9 cellular contexts compared by ENCODE assay signal in genomic region chr10:114638874-114639625, GRCh38. TPM values are rescaled to one million over a fixed set of nuclear protein-coding genes. Genes with fewer than 3 reads are reported as not detected.
DNase-seq lines count a peak whose midpoint lies in the region; ATAC-seq and TF ChIP-seq lines count a peak whose summit lies in the region.
"Had no signal": no experiment of that assay in that cellular context is flagged by ENCODE, and none has a peak within 500 bp of the region (broad histone marks: within the 10 kb centered on the region; RNA-seq: fewer than 3 reads in every experiment).

No MANE protein-coding gene starts in this region.

- peak; percentile 59 for ATAC-seq in GM21737 (IDR thresholded peaks at IDR 0.05; ENCODE audit: unreplicated experiment)
- ATAC-seq in GM18520 (IDR thresholded peaks at IDR 0.05; ENCODE audit: unreplicated experiment): no peak

- no peak for TF ChIP-seq POLR2A in spleen (IDR thresholded peaks at IDR 0.05)

- 41 to 54% (median 46%) methylated on average over 7 of the region's 7 CpGs for WGBS in spleen, 5 donors

- H3K4me3 ChIP-seq in AG09309 (ENCODE audit: control insufficient read depth, low read depth, low read length) (no peak overlapping the region), spleen (no peak overlapping the region)
- H3K4me3 ChIP-seq: pancreas had no signal

- no peak overlapping the region for H3K27ac ChIP-seq in spleen

- intact Hi-C loops in spleen (cut with DNase I; ENCODE audit: low total_unique reads): no loop called here

- DNase-seq in AG09309 (ENCODE audit: low read depth) (peak; percentile 98), OCI-M1 (lab: John Stamatoyannopoulos, UW) (peak; percentile 55), foreskin melanocyte (peak; percentile 52), iPS-NIHi7 (ENCODE audit: extremely low spot score) (no peak), spleen (no peak), Ammon's horn (ENCODE audit: low spot score) (no peak)
- DNase-seq: pancreas had no signal

- no peaks in the 10 kb centered on the region for H3K36me3 ChIP-seq in spleen
- H3K36me3 ChIP-seq: pancreas had no signal

- H3K4me1 ChIP-seq in spleen: peaks cover 0 to 12% (median 0%) of the 10 kb centered on the region in 6 donors

- TF ChIP-seq CTCF in AG09309 (IDR thresholded peaks at IDR 0.05; ENCODE audit: control insufficient read depth, insufficient read depth, low read depth, low read length, missing control alignments) (no peak), spleen (IDR thresholded peaks at IDR 0.05 in 8 of 11, conservative IDR thresholded peaks at IDR 0.05 in 3 of 11) (no peak)

- no peaks in the 10 kb centered on the region for H3K9me3 ChIP-seq in spleen
- H3K9me3 ChIP-seq: pancreas had no signal

- H3K27me3 ChIP-seq in spleen (replicated peaks in 1 of 7): peaks cover 0 to 19% (median 0%) of the 10 kb centered on the region in 7 donors
- H3K27me3 ChIP-seq: pancreas had no signal

RNA-seq across cellular contexts. Expression of gene ABLIM1, which starts 19.0 kb away (rescaled TPM):
- 10 to 100 TPM; 31.5 to 59.4 (median 43.1) TPM for total RNA-seq in spleen
- 10 to 100 TPM; 11.0 to 13.6 (median 11.7) TPM for polyA plus RNA-seq in spleen

Comparison
In these comparisons a context has a peak if more than half of its experiments do, and no peak if none do; other contexts are left out.
1. DNase-seq: peak in AG09309 (single experiment), OCI-M1 (single experiment) and foreskin melanocyte (single experiment); none in iPS-NIHi7 (single experiment), spleen (single experiment) and Ammon's horn (single experiment).